ENCODE assay signal across 24 cellular contexts in the genomic region with DNA sequence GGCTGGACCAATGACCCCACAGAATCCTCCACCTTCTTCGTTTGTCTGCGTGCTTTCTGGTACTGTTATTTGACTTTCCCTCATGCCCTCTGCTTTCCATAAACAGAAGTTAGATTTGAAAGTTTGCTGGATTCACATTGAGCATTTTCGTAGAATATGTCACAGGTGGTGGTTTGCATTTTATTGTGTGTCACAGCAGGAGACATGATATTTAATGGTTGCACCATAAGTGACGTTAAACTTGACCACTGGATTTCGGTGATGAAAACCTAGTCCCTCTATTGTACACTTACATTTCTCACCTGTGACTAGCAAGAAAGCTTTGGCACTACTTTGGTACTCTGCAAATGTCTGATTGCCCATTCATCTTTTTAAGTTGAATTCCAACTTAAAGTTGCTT.
"Had no signal": no experiment of that assay in that cellular context is flagged by ENCODE, and none has a peak within 500 bp of the region (broad histone marks: within the 10 kb centered on the region; RNA-seq: fewer than 3 reads in every experiment).

No MANE protein-coding gene starts in this region.

- H3K4me1 Mint-ChIP-seq: stimulated activated effector memory CD8-positive, alpha-beta T cell treated with anti-CD3 and anti-CD28 coated beads, Interleukin-12 subunit alpha, Interleukin-12 subunit beta, amount 100 ng/mL, for 72 hours; stimulated activated memory B cell treated with anti-CD40 and anti-IgM and Interleukin-4, amounts not matched to agents 10 μg/mL and 1 μg/mL and 100 μg/mL, for 72 hours; stimulated activated naive B cell treated with anti-CD40 and anti-IgM and Interleukin-4, amounts not matched to agents 10 μg/mL and 1 μg/mL and 100 μg/mL, for 72 hours; stimulated activated naive CD8-positive, alpha-beta T cell treated with anti-CD3 and anti-CD28 coated beads, Interleukin-15, amount 100 ng/mL, for 72 hours had no signal

- H3K4me3 Mint-ChIP-seq: stimulated activated effector memory CD8-positive, alpha-beta T cell treated with anti-CD3 and anti-CD28 coated beads, Interleukin-12 subunit alpha, Interleukin-12 subunit beta, amount 100 ng/mL, for 72 hours; stimulated activated memory B cell treated with anti-CD40 and anti-IgM and Interleukin-4, amounts not matched to agents 10 μg/mL and 1 μg/mL and 100 μg/mL, for 72 hours; stimulated activated naive B cell treated with anti-CD40 and anti-IgM and Interleukin-4, amounts not matched to agents 10 μg/mL and 1 μg/mL and 100 μg/mL, for 72 hours; stimulated activated naive CD8-positive, alpha-beta T cell treated with anti-CD3 and anti-CD28 coated beads, Interleukin-15, amount 100 ng/mL, for 72 hours; stimulated activated naive CD8-positive, alpha-beta T cell treated with anti-CD3 and anti-CD28 coated beads, Interleukin-15, Interleukin-2, amounts not matched to agents 100 ng/mL and 50 ng/mL, for 24 hours; type B pancreatic cell had no signal

- H3K9me3 Mint-ChIP-seq: stimulated activated effector memory CD8-positive, alpha-beta T cell treated with anti-CD3 and anti-CD28 coated beads, Interleukin-12 subunit alpha, Interleukin-12 subunit beta, amount 100 ng/mL, for 72 hours; stimulated activated memory B cell treated with anti-CD40 and anti-IgM and Interleukin-4, amounts not matched to agents 10 μg/mL and 1 μg/mL and 100 μg/mL, for 72 hours; stimulated activated naive B cell treated with anti-CD40 and anti-IgM and Interleukin-4, amounts not matched to agents 10 μg/mL and 1 μg/mL and 100 μg/mL, for 72 hours; stimulated activated naive CD8-positive, alpha-beta T cell treated with anti-CD3 and anti-CD28 coated beads, Interleukin-15, amount 100 ng/mL, for 72 hours; stimulated activated naive CD8-positive, alpha-beta T cell treated with anti-CD3 and anti-CD28 coated beads, Interleukin-15, Interleukin-2, amounts not matched to agents 100 ng/mL and 50 ng/mL, for 24 hours; type B pancreatic cell had no signal

- DNase-seq: stimulated activated CD4-positive, alpha-beta T cell treated with anti-CD3 and anti-CD28 coated beads, Interleukin-2, amount 100 ng/mL, for 48 hours; stimulated activated CD4-positive, alpha-beta T cell treated with anti-CD3 and anti-CD28 coated beads, Interleukin-4, amount 100 ng/mL, for 1 hour; stimulated activated CD4-positive, alpha-beta T cell treated with anti-CD3 and anti-CD28 coated beads, Interleukin-4, amount 100 ng/mL, for 24 hours; stimulated activated CD4-positive, alpha-beta T cell treated with anti-CD3 and anti-CD28 coated beads, Interleukin-4, amount 100 ng/mL, for 4 hours; stimulated activated CD8-positive, alpha-beta memory T cell treated with anti-CD3 and anti-CD28 coated beads, Interleukin-4, amount 100 ng/mL, for 48 hours; stimulated activated naive B cell treated with anti-CD40 and anti-IgM and Interleukin-4, amounts not matched to agents 10 μg/mL and 1 μg/mL and 100 μg/mL, for 72 hours; stimulated activated naive CD4-positive, alpha-beta T cell; stimulated activated naive CD4-positive, alpha-beta T cell treated with Interleukin-2 at 50 U/mL for 16 hours; stimulated activated naive CD8-positive, alpha-beta T cell treated with anti-CD3 and anti-CD28 coated beads, Interleukin-15, amount 100 ng/mL, for 72 hours; stimulated activated naive CD8-positive, alpha-beta T cell treated with anti-CD3 and anti-CD28 coated beads, Interleukin-15, Interleukin-2, amounts not matched to agents 100 U/mL and 50 U/mL, for 24 hours; stomach; substantia nigra; testis; thyroid gland; tibial artery; transverse colon; trophoblast cell; upper lobe of left lung; upper lobe of right lung; uterus had no signal

- H3K27ac Mint-ChIP-seq: stimulated activated effector memory CD8-positive, alpha-beta T cell treated with anti-CD3 and anti-CD28 coated beads, Interleukin-12 subunit alpha, Interleukin-12 subunit beta, amount 100 ng/mL, for 72 hours; stimulated activated memory B cell treated with anti-CD40 and anti-IgM and Interleukin-4, amounts not matched to agents 10 μg/mL and 1 μg/mL and 100 μg/mL, for 72 hours; stimulated activated naive B cell treated with anti-CD40 and anti-IgM and Interleukin-4, amounts not matched to agents 10 μg/mL and 1 μg/mL and 100 μg/mL, for 72 hours; stimulated activated naive CD8-positive, alpha-beta T cell treated with anti-CD3 and anti-CD28 coated beads, Interleukin-15, amount 100 ng/mL, for 72 hours; stimulated activated naive CD8-positive, alpha-beta T cell treated with anti-CD3 and anti-CD28 coated beads, Interleukin-15, Interleukin-2, amounts not matched to agents 100 ng/mL and 50 ng/mL, for 24 hours; type B pancreatic cell had no signal

- H3K36me3 Mint-ChIP-seq: stimulated activated effector memory CD8-positive, alpha-beta T cell treated with anti-CD3 and anti-CD28 coated beads, Interleukin-12 subunit alpha, Interleukin-12 subunit beta, amount 100 ng/mL, for 72 hours; stimulated activated memory B cell treated with anti-CD40 and anti-IgM and Interleukin-4, amounts not matched to agents 10 μg/mL and 1 μg/mL and 100 μg/mL, for 72 hours; stimulated activated naive B cell treated with anti-CD40 and anti-IgM and Interleukin-4, amounts not matched to agents 10 μg/mL and 1 μg/mL and 100 μg/mL, for 72 hours; type B pancreatic cell had no signal
